24 cellular contexts compared by ENCODE assay signal in the genomic region with DNA sequence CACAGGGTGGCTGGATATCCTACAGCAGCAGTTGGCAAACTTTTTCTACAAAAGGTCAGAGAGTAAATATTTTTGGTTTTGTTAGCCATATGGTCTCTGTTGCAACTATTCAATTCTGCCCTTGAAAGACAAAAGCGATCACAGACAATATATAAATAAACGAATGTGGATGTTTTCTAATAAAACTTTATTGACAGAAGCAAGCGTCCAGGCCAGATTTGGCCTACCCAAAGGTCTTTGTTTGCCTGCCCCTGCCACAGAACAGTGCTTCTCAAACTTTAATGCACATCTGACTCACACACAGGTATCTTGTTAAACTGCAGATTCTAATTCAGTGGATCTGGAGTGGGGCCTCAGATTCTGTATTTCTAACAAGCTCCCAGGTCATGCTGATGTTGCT.
DNase-seq lines count a peak whose midpoint lies in the region; ATAC-seq, FAIRE-seq and TF ChIP-seq lines count a peak whose summit lies in the region.
"Had no signal": no experiment of that assay in that cellular context is flagged by ENCODE, and none has a peak within 500 bp of the region (broad histone marks: within the 10 kb centered on the region; RNA-seq: fewer than 3 reads in every experiment).

No MANE protein-coding gene starts in this region.

- no peak overlapping the region for H3K4me3 Mint-ChIP-seq in activated naive CD8-positive, alpha-beta T cell
- no peak overlapping the region for H3K4me3 Mint-ChIP-seq in activated naive CD8-positive, alpha-beta T cell treated with anti-CD3 and anti-CD28 coated beads for 36 hours
- no peak overlapping the region for H3K4me3 Mint-ChIP-seq in activated T-helper 2 cell treated with anti-CD3 and anti-CD28 coated beads, Interferon-gamma antibody, Interleukin-2, Interleukin-4, amounts not matched to agents 10 μg/mL and 5 μg/mL and 100 μg/mL, durations not matched to agents 14 hours and 24 hours and 36 hours (ENCODE audit: low read depth)
- H3K4me3 Mint-ChIP-seq: CD4-positive, alpha-beta T cell had no signal

- no peak for TF ChIP-seq POLR2A in HCT116 (IDR thresholded peaks at IDR 0.05; ENCODE audit: borderline replicate concordance, extremely low read depth, insufficient read depth, insufficient read length)

- intact Hi-C loops in HCT116 (cut with micrococcal nuclease) = loop anchor here (10.0 kb wide), 1 partner anchor 503 kb away; no protein-coding TSS in a partner anchor
- intact Hi-C loops in activated T-helper 2 cell treated with anti-CD3 and anti-CD28 coated beads, Interferon-gamma antibody, Interleukin-2, Interleukin-4, amounts not matched to agents 10 μg/mL and 5 μg/mL and 100 μg/mL, durations not matched to agents 14 hours and 24 hours and 36 hours (cut with micrococcal nuclease) = no loop called here

- RAD21 ChIA-PET in HCT116 (lab: Charles Lee; ENCODE audit: low non-redundant PET in 1 of 2, low total read pairs in 2 of 2, uncharacterized antibody in 2 of 2, unreplicated experiment in 2 of 2) = no interaction called here

- dilution Hi-C loops in keratinocyte (cut with MboI; ENCODE audit: extremely low pct_ligation_motif_present, low sequenced_read_pairs) = no loop called here

- no peak overlapping the region for H2AFZ ChIP-seq in HCT116 (ENCODE audit: low read depth, low read length, poor library complexity, severe bottlenecking)
- H2AFZ ChIP-seq in keratinocyte (ENCODE audit: control insufficient read depth, low read length) = no peak overlapping the region

- peaks cover 48% of the 10 kb centered on the region for H3K4me1 Mint-ChIP-seq in activated naive CD8-positive, alpha-beta T cell (ENCODE audit: low read depth)
- H3K4me1 Mint-ChIP-seq in activated naive CD8-positive, alpha-beta T cell treated with anti-CD3 and anti-CD28 coated beads for 36 hours = peaks cover 13% of the 10 kb centered on the region
- peaks cover 28% of the 10 kb centered on the region for H3K4me1 Mint-ChIP-seq in activated T-helper 2 cell treated with anti-CD3 and anti-CD28 coated beads, Interferon-gamma antibody, Interleukin-2, Interleukin-4, amounts not matched to agents 10 μg/mL and 5 μg/mL and 100 μg/mL, durations not matched to agents 14 hours and 24 hours and 36 hours (ENCODE audit: low read depth)

- DNase-seq in activated naive CD8-positive, alpha-beta T cell treated with anti-CD3 and anti-CD28 coated beads for 36 hours = no peak
- DNase-seq in HCT116 (ENCODE audit: low read depth, low spot score) = no peak
- no peak for DNase-seq in activated T-helper 2 cell treated with anti-CD3 and anti-CD28 coated beads, Interferon-gamma antibody, Interleukin-2, Interleukin-4, amounts not matched to agents 10 μg/mL and 5 μg/mL and 100 μg/mL, durations not matched to agents 14 hours and 24 hours and 36 hours (ENCODE audit: low spot score)
- DNase-seq in keratinocyte (ENCODE audit: low read depth, low spot score) = no peak
- no peak for DNase-seq in MG63
- DNase-seq in RCC 7860 (ENCODE audit: low spot score) = no peak
- DNase-seq: ACHN; CD4-positive, alpha-beta T cell; COR-L47; DMS 273 treated with DMSO at 0.1 percent for 48 hours; DND-41; GOT3; Kasumi-1; NCI-H1417 treated with DMSO at 0.1 percent for 48 hours; NCI-H187 treated with DMSO at 0.1 percent for 48 hours; NCI-H2107; NCI-H446 treated with DMSO at 0.1 percent for 48 hours; NCI-H526 treated with DMSO at 0.1 percent for 48 hours; OCI-M1; RPMI8226; SHP77 had no signal

- H3K4me2 ChIP-seq in HCT116 (ENCODE audit: low read length) (peak overlapping the region; percentile 44), keratinocyte (ENCODE audit: control insufficient read depth, extremely low read depth, insufficient read depth, low read depth, low read length) (no peak overlapping the region)
- H3K4me2 ChIP-seq: BLaER1 had no signal

- ATAC-seq in HCT116 = no peak

- peaks cover 12% of the 10 kb centered on the region for H3K36me3 Mint-ChIP-seq in activated naive CD8-positive, alpha-beta T cell
- H3K36me3 Mint-ChIP-seq in activated naive CD8-positive, alpha-beta T cell treated with anti-CD3 and anti-CD28 coated beads for 36 hours = peaks cover 40% of the 10 kb centered on the region
- H3K36me3 Mint-ChIP-seq in activated T-helper 2 cell treated with anti-CD3 and anti-CD28 coated beads, Interferon-gamma antibody, Interleukin-2, Interleukin-4, amounts not matched to agents 10 μg/mL and 5 μg/mL and 100 μg/mL, durations not matched to agents 14 hours and 24 hours and 36 hours (ENCODE audit: low read depth) = peaks cover 75% of the 10 kb centered on the region

- TF ChIP-seq CTCF in HCT116 (IDR thresholded peaks at IDR 0.05 in 2 of 3, conservative IDR thresholded peaks at IDR 0.05 in 1 of 3; ENCODE audit: borderline replicate concordance in 1 of 3, insufficient read depth in 1 of 3, low read depth in 2 of 3, low read length in 2 of 3) (no peak), keratinocyte (optimal IDR thresholded peaks at IDR 0.05 in 1 of 3, IDR thresholded peaks at IDR 0.05 in 1 of 3, conservative IDR thresholded peaks at IDR 0.05 in 1 of 3; ENCODE audit: extremely low read depth in 1 of 3, insufficient read depth in 2 of 3, low read length in 3 of 3) (no peak)

- no TSS peak for BruUV-seq in HCT116 (replicated peaks; lab: Mats Ljungman, UMichigan)

- H3K9me3 Mint-ChIP-seq in activated naive CD8-positive, alpha-beta T cell (ENCODE audit: low read depth) = peaks cover 3% of the 10 kb centered on the region
- H3K9me3 Mint-ChIP-seq in activated naive CD8-positive, alpha-beta T cell treated with anti-CD3 and anti-CD28 coated beads for 36 hours = peaks cover 9% of the 10 kb centered on the region
- H3K9me3 Mint-ChIP-seq in activated T-helper 2 cell treated with anti-CD3 and anti-CD28 coated beads, Interferon-gamma antibody, Interleukin-2, Interleukin-4, amounts not matched to agents 10 μg/mL and 5 μg/mL and 100 μg/mL, durations not matched to agents 14 hours and 24 hours and 36 hours = peaks cover 5% of the 10 kb centered on the region
- H3K9me3 Mint-ChIP-seq: CD4-positive, alpha-beta T cell had no signal

- H3K9me2 ChIP-seq in HCT116 (ENCODE audit: insufficient read depth) = no peaks in the 10 kb centered on the region

- peak overlapping the region; percentile 50 for H3K27ac Mint-ChIP-seq in activated naive CD8-positive, alpha-beta T cell
- no peak overlapping the region for H3K27ac Mint-ChIP-seq in activated naive CD8-positive, alpha-beta T cell treated with anti-CD3 and anti-CD28 coated beads for 36 hours
- peak overlapping the region; percentile 33 for H3K27ac Mint-ChIP-seq in activated T-helper 2 cell treated with anti-CD3 and anti-CD28 coated beads, Interferon-gamma antibody, Interleukin-2, Interleukin-4, amounts not matched to agents 10 μg/mL and 5 μg/mL and 100 μg/mL, durations not matched to agents 14 hours and 24 hours and 36 hours
- H3K27ac Mint-ChIP-seq: CD4-positive, alpha-beta T cell had no signal

- FAIRE-seq in keratinocyte (lab: Jason Lieb, UNC) = peak; percentile 67
- no peak for FAIRE-seq in RCC 7860 (lab: Jason Lieb, UNC)
- FAIRE-seq: GM12891 had no signal

- CTCF ChIA-PET in HCT116 (lab: Charles Lee) = no interaction called here

- H3K9me3 ChIP-seq in HCT116 (ENCODE audit: control insufficient read depth in 1 of 2, insufficient read depth in 1 of 2, low read depth in 1 of 2, low read length in 2 of 2) = no peaks in the 10 kb centered on the region
- no peaks in the 10 kb centered on the region for H3K9me3 ChIP-seq in keratinocyte (ENCODE audit: control insufficient read depth, low read depth, low read length)
- H3K9me3 ChIP-seq in MG63 = no peaks in the 10 kb centered on the region
- H3K9me3 ChIP-seq: BLaER1 had no signal

- no peaks in the 10 kb centered on the region for H3K27me3 Mint-ChIP-seq in activated naive CD8-positive, alpha-beta T cell
- H3K27me3 Mint-ChIP-seq in activated naive CD8-positive, alpha-beta T cell treated with anti-CD3 and anti-CD28 coated beads for 36 hours = no peaks in the 10 kb centered on the region
- H3K27me3 Mint-ChIP-seq in activated T-helper 2 cell treated with anti-CD3 and anti-CD28 coated beads, Interferon-gamma antibody, Interleukin-2, Interleukin-4, amounts not matched to agents 10 μg/mL and 5 μg/mL and 100 μg/mL, durations not matched to agents 14 hours and 24 hours and 36 hours (ENCODE audit: low read depth) = no peaks in the 10 kb centered on the region
- H3K27me3 Mint-ChIP-seq: CD4-positive, alpha-beta T cell had no signal

- H3K9ac ChIP-seq in HCT116 (ENCODE audit: low read length) = peak overlapping the region; percentile 23
- no peak overlapping the region for H3K9ac ChIP-seq in keratinocyte (ENCODE audit: control insufficient read depth, extremely low read depth, insufficient read depth, low read length)
- H3K9ac ChIP-seq: BLaER1 had no signal

- POLR2A ChIA-PET in HCT116 (lab: Charles Lee) = no interaction called here

- H3K79me2 ChIP-seq in HCT116 (ENCODE audit: insufficient read depth, low read length) (peaks cover 100% of the 10 kb centered on the region), keratinocyte (ENCODE audit: control insufficient read depth, insufficient read depth, low read length) (peaks cover 59% of the 10 kb centered on the region)

- peaks cover 0 to 27% of the 10 kb centered on the region in 2 experiments; a peak in 2 of 4 replicates for H3K36me3 ChIP-seq in HCT116 (ENCODE audit: control insufficient read depth in 1 of 2, insufficient read depth in 2 of 2, low read length in 2 of 2)
- peaks cover 0 to 5% of the 10 kb centered on the region in 2 experiments for H3K36me3 ChIP-seq in keratinocyte (ENCODE audit: control insufficient read depth in 2 of 2, extremely low read depth in 1 of 2, insufficient read depth in 2 of 2, low read length in 2 of 2)
- peaks cover 39% of the 10 kb centered on the region for H3K36me3 ChIP-seq in MG63
- H3K36me3 ChIP-seq: BLaER1 had no signal

- TF ChIP-seq RAD21 in HCT116 (IDR thresholded peaks at IDR 0.05; ENCODE audit: low read depth) = no peak

- no peaks in the 10 kb centered on the region for H3K9me1 ChIP-seq in keratinocyte (ENCODE audit: control insufficient read depth, extremely low read depth, insufficient read depth, low read length)

- peaks cover 42 to 93% of the 10 kb centered on the region in 2 experiments for H3K4me1 ChIP-seq in HCT116 (ENCODE audit: control insufficient read depth in 1 of 2, insufficient read depth in 2 of 2, low read length in 2 of 2)
- H3K4me1 ChIP-seq in keratinocyte (ENCODE audit: control insufficient read depth, extremely low read depth, insufficient read depth, low read length) = peaks cover 20% of the 10 kb centered on the region
- H3K4me1 ChIP-seq: BLaER1 had no signal

- H3K27me3 ChIP-seq in HCT116 (ENCODE audit: insufficient read depth, low read length) = no peaks in the 10 kb centered on the region
- H3K27me3 ChIP-seq in keratinocyte (ENCODE audit: control insufficient read depth, extremely low read depth, insufficient read depth, low read length) = no peaks in the 10 kb centered on the region
- no peaks in the 10 kb centered on the region for H3K27me3 ChIP-seq in MG63
- H3K27me3 ChIP-seq: BLaER1 had no signal

- H3K27ac ChIP-seq in HCT116 (ENCODE audit: low read depth, low read length) = peak overlapping the region; percentile 44
- no peak overlapping the region for H3K27ac ChIP-seq in keratinocyte (ENCODE audit: control insufficient read depth, insufficient read depth, low read length)
- H3K27ac ChIP-seq: BLaER1 had no signal

- H3K4me3 ChIP-seq in HCT116 (replicated peaks in 1 of 2; ENCODE audit: low read depth in 1 of 2, low read length in 2 of 2) (no peak overlapping the region), keratinocyte (ENCODE audit: control insufficient read depth in 2 of 3, extremely low read depth in 1 of 3, insufficient read depth in 2 of 3, low read depth in 1 of 3, low read length in 3 of 3) (no peak overlapping the region), MG63 (no peak overlapping the region)
- H3K4me3 ChIP-seq: BLaER1 had no signal

- peaks cover under 1% of the 10 kb centered on the region; the same call in 1 of the 2 replicates for H4K20me1 ChIP-seq in HCT116 (ENCODE audit: insufficient read depth)
- no peaks in the 10 kb centered on the region for H4K20me1 ChIP-seq in keratinocyte (ENCODE audit: control insufficient read depth, extremely low read depth, insufficient read depth, low read length)
- H4K20me1 ChIP-seq: BLaER1 had no signal
